ENCODE assay signal across 22 cellular contexts in genomic region chr12:53976172-53976822, GRCh38. TPM values are rescaled to one million over a fixed set of nuclear protein-coding genes. Genes with fewer than 3 reads are reported as not detected.
A peak's percentile ranks its signal among the peaks of the same experiment; 100 is the strongest.
DNase-seq lines count a peak whose midpoint lies in the region; ATAC-seq and TF ChIP-seq lines count a peak whose summit lies in the region.
"Had no signal": no experiment of that assay in that cellular context is flagged by ENCODE, and none has a peak within 500 bp of the region (broad histone marks: within the 10 kb centered on the region; RNA-seq: fewer than 3 reads in every experiment).

No MANE protein-coding gene starts in this region.

- H3K27ac Mint-ChIP-seq in T-helper 1 cell treated with Interleukin-12 subunit alpha and Interleukin-12 subunit beta and Interleukin-4 antibody, amounts not matched to agents 30 μg/mL and 1 μg/mL, for 36 hours = peak overlapping the region; percentile 83
- H3K27ac Mint-ChIP-seq in stimulated activated effector memory CD8-positive, alpha-beta T cell treated with anti-CD3 and anti-CD28 coated beads, Interleukin-12 subunit alpha, Interleukin-12 subunit beta, amount 100 ng/mL, for 72 hours = no peak overlapping the region
- H3K27ac Mint-ChIP-seq in activated CD8-positive, alpha-beta memory T cell treated with anti-CD3 and anti-CD28 coated beads, Interleukin-2, amount 10 ng/mL, durations not matched to agents 7 days and 5 days = no peak overlapping the region

- DNase-seq in T-helper 1 cell (no peak), MG63 (peak; percentile 63), NCI-H510A treated with DMSO at 0.1 percent for 48 hours (lab: John Stamatoyannopoulos, UW) (no peak), upper lobe of right lung (no peak)
- no peak for DNase-seq in stimulated activated effector memory CD8-positive, alpha-beta T cell treated with anti-CD3 and anti-CD28 coated beads, Interleukin-12 subunit alpha, Interleukin-12 subunit beta, amount 100 ng/mL, for 72 hours (ENCODE audit: low spot score in 2 of 2)
- no peak for DNase-seq in activated CD8-positive, alpha-beta memory T cell treated with anti-CD3 and anti-CD28 coated beads, Interleukin-2, amount 10 ng/mL, durations not matched to agents 7 days and 5 days
- DNase-seq: activated T-cell treated with anti-CD3 and anti-CD28 coated beads for 4 hours; CD8-positive, alpha-beta memory T cell; colonic mucosa; foreskin melanocyte; NCI-H2107; NCI-H69 had no signal

- H3K9me3 Mint-ChIP-seq in T-helper 1 cell treated with Interleukin-12 subunit alpha and Interleukin-12 subunit beta and Interleukin-4 antibody, amounts not matched to agents 30 μg/mL and 1 μg/mL, for 36 hours = no peaks in the 10 kb centered on the region
- no peaks in the 10 kb centered on the region for H3K9me3 Mint-ChIP-seq in stimulated activated effector memory CD8-positive, alpha-beta T cell treated with anti-CD3 and anti-CD28 coated beads, Interleukin-12 subunit alpha, Interleukin-12 subunit beta, amount 100 ng/mL, for 72 hours
- H3K9me3 Mint-ChIP-seq in activated CD8-positive, alpha-beta memory T cell treated with anti-CD3 and anti-CD28 coated beads, Interleukin-2, amount 10 ng/mL, durations not matched to agents 7 days and 5 days (ENCODE audit: low read depth) = no peaks in the 10 kb centered on the region

- no peak overlapping the region for H3K4me3 Mint-ChIP-seq in T-helper 1 cell treated with Interleukin-12 subunit alpha and Interleukin-12 subunit beta and Interleukin-4 antibody, amounts not matched to agents 30 μg/mL and 1 μg/mL, for 36 hours
- H3K4me3 Mint-ChIP-seq in stimulated activated effector memory CD8-positive, alpha-beta T cell treated with anti-CD3 and anti-CD28 coated beads, Interleukin-12 subunit alpha, Interleukin-12 subunit beta, amount 100 ng/mL, for 72 hours = peak overlapping the region; percentile 67
- H3K4me3 Mint-ChIP-seq in activated CD8-positive, alpha-beta memory T cell treated with anti-CD3 and anti-CD28 coated beads, Interleukin-2, amount 10 ng/mL, durations not matched to agents 7 days and 5 days = no peak overlapping the region

- H3K36me3 Mint-ChIP-seq in T-helper 1 cell treated with Interleukin-12 subunit alpha and Interleukin-12 subunit beta and Interleukin-4 antibody, amounts not matched to agents 30 μg/mL and 1 μg/mL, for 36 hours (ENCODE audit: low read depth) = peaks cover 8% of the 10 kb centered on the region
- peaks cover 4% of the 10 kb centered on the region for H3K36me3 Mint-ChIP-seq in stimulated activated effector memory CD8-positive, alpha-beta T cell treated with anti-CD3 and anti-CD28 coated beads, Interleukin-12 subunit alpha, Interleukin-12 subunit beta, amount 100 ng/mL, for 72 hours
- peaks cover 5% of the 10 kb centered on the region for H3K36me3 Mint-ChIP-seq in activated CD8-positive, alpha-beta memory T cell treated with anti-CD3 and anti-CD28 coated beads, Interleukin-2, amount 10 ng/mL, durations not matched to agents 7 days and 5 days
- H3K36me3 Mint-ChIP-seq: CD8-positive, alpha-beta memory T cell had no signal

- H3K27me3 Mint-ChIP-seq in T-helper 1 cell treated with Interleukin-12 subunit alpha and Interleukin-12 subunit beta and Interleukin-4 antibody, amounts not matched to agents 30 μg/mL and 1 μg/mL, for 36 hours (ENCODE audit: low read depth) = peaks cover 92% of the 10 kb centered on the region
- peaks cover 90% of the 10 kb centered on the region for H3K27me3 Mint-ChIP-seq in activated CD8-positive, alpha-beta memory T cell treated with anti-CD3 and anti-CD28 coated beads, Interleukin-2, amount 10 ng/mL, durations not matched to agents 7 days and 5 days

- no peak overlapping the region for H3K4me3 ChIP-seq in MG63
- H3K4me3 ChIP-seq in iPS-15b (ENCODE audit: low read depth, low read length) = peak overlapping the region; percentile 32
- no peak overlapping the region for H3K4me3 ChIP-seq in upper lobe of right lung
- H3K4me3 ChIP-seq: A549, colonic mucosa, left lung, smooth muscle cell, tibial nerve had no signal

- H3K27me3 ChIP-seq in MG63 (no peaks in the 10 kb centered on the region), iPS-15b (ENCODE audit: control insufficient read depth, insufficient read depth, low read length) (peaks cover 100% of the 10 kb centered on the region), upper lobe of right lung (peaks cover 99% of the 10 kb centered on the region)

- peaks cover 3% of the 10 kb centered on the region; the same call in 1 of the 2 replicates for H3K36me3 ChIP-seq in MG63
- H3K36me3 ChIP-seq in iPS-15b (ENCODE audit: control insufficient read depth, insufficient read depth, low read length) = no peaks in the 10 kb centered on the region
- no peaks in the 10 kb centered on the region for H3K36me3 ChIP-seq in upper lobe of right lung
- H3K36me3 ChIP-seq: colonic mucosa, left lung, tibial nerve had no signal

- intact Hi-C loops in upper lobe of right lung (cut with DNase I) = no loop called here

- H3K9ac ChIP-seq in iPS-15b (ENCODE audit: low read depth, low read length) = no peak overlapping the region
- H3K9ac ChIP-seq: parathyroid adenoma had no signal

- no peak for ATAC-seq in stimulated activated effector memory CD8-positive, alpha-beta T cell treated with anti-CD3 and anti-CD28 coated beads, Interleukin-12 subunit alpha, Interleukin-12 subunit beta, amount 100 ng/mL, for 72 hours
- ATAC-seq in activated CD8-positive, alpha-beta memory T cell treated with anti-CD3 and anti-CD28 coated beads, Interleukin-2, amount 10 ng/mL, durations not matched to agents 7 days and 5 days = no peak
- ATAC-seq in upper lobe of right lung = no peak
- ATAC-seq: A549; activated naive CD4-positive, alpha-beta T cell treated with anti-CD3 and anti-CD28 coated beads, Interleukin-2, amount 50 U/mL, for 72 hours; left lung had no signal

- H3K9me3 ChIP-seq in MG63 (no peaks in the 10 kb centered on the region), iPS-15b (ENCODE audit: control insufficient read depth, insufficient read depth, low read length) (no peaks in the 10 kb centered on the region), upper lobe of right lung (no peaks in the 10 kb centered on the region)
- H3K9me3 ChIP-seq: A549, colonic mucosa, left lung, tibial nerve had no signal

- H3K4me1 Mint-ChIP-seq in T-helper 1 cell treated with Interleukin-12 subunit alpha and Interleukin-12 subunit beta and Interleukin-4 antibody, amounts not matched to agents 30 μg/mL and 1 μg/mL, for 36 hours (ENCODE audit: low read depth) = peaks cover 9% of the 10 kb centered on the region
- peaks cover 32% of the 10 kb centered on the region for H3K4me1 Mint-ChIP-seq in stimulated activated effector memory CD8-positive, alpha-beta T cell treated with anti-CD3 and anti-CD28 coated beads, Interleukin-12 subunit alpha, Interleukin-12 subunit beta, amount 100 ng/mL, for 72 hours
- H3K4me1 Mint-ChIP-seq in activated CD8-positive, alpha-beta memory T cell treated with anti-CD3 and anti-CD28 coated beads, Interleukin-2, amount 10 ng/mL, durations not matched to agents 7 days and 5 days = peaks cover 8% of the 10 kb centered on the region

- H3K4me1 ChIP-seq in iPS-15b (ENCODE audit: control insufficient read depth, insufficient read depth, low read length) (no peaks in the 10 kb centered on the region), upper lobe of right lung (peaks cover 17% of the 10 kb centered on the region)
- H3K4me1 ChIP-seq: colonic mucosa, parathyroid adenoma had no signal

- CTCF ChIA-PET in activated CD8-positive, alpha-beta memory T cell treated with anti-CD3 and anti-CD28 coated beads, Interleukin-2, amount 10 ng/mL, durations not matched to agents 7 days and 5 days (lab: Charles Lee) = interaction anchor here (0.7 kb wide), 1 partner anchor 22 kb away, joined by 3 read pairs; the partner anchor contains the start of gene HOXC12

- no peak overlapping the region for H3K27ac ChIP-seq in upper lobe of right lung
- H3K27ac ChIP-seq: A549, colonic mucosa, left lung, parathyroid adenoma, tibial nerve had no signal

- TF ChIP-seq CTCF in upper lobe of right lung (IDR thresholded peaks at IDR 0.05) = no peak

RNA-seq across cellular contexts. Expression of gene HOTAIR, which starts 1.5 kb away (rescaled TPM):
- total RNA-seq in MG63 (2014; rRNA removed; shearing (Covaris generic); ENCODE audit: low replicate concordance) = 4.2 and 4.5 TPM in 2 replicates
- not detected for total RNA-seq in activated CD8-positive, alpha-beta memory T cell treated with anti-CD3 and anti-CD28 coated beads, Interleukin-2, amount 10 ng/mL, durations not matched to agents 7 days and 5 days
- not detected for total RNA-seq in upper lobe of right lung
- total RNA-seq: activated naive CD4-positive, alpha-beta T cell treated with anti-CD3 and anti-CD28 coated beads, Interleukin-2, amount 50 U/mL, for 72 hours; CD8-positive, alpha-beta memory T cell; colonic mucosa; left lung; mucosa of gallbladder; SK-MEL-5; smooth muscle cell had no signal

RNA-seq across cellular contexts. Expression of gene HOXC11, which starts 3.4 kb away (rescaled TPM):
- total RNA-seq in MG63 (2014; rRNA removed; shearing (Covaris generic); ENCODE audit: low replicate concordance) = 0.30 and 1.3 TPM in 2 replicates
- total RNA-seq in activated CD8-positive, alpha-beta memory T cell treated with anti-CD3 and anti-CD28 coated beads, Interleukin-2, amount 10 ng/mL, durations not matched to agents 7 days and 5 days = not detected
- not detected for total RNA-seq in upper lobe of right lung
- total RNA-seq: activated naive CD4-positive, alpha-beta T cell treated with anti-CD3 and anti-CD28 coated beads, Interleukin-2, amount 50 U/mL, for 72 hours; CD8-positive, alpha-beta memory T cell; colonic mucosa; left lung; mucosa of gallbladder had no signal

RNA-seq across cellular contexts. Expression of gene HOXC10, which starts 8.6 kb away (rescaled TPM):
- 19.8 and 27.4 TPM in 2 replicates for total RNA-seq in MG63 (2014; rRNA removed; shearing (Covaris generic); ENCODE audit: low replicate concordance)
- not detected for total RNA-seq in activated CD8-positive, alpha-beta memory T cell treated with anti-CD3 and anti-CD28 coated beads, Interleukin-2, amount 10 ng/mL, durations not matched to agents 7 days and 5 days
- total RNA-seq in upper lobe of right lung = not detected
- total RNA-seq: activated naive CD4-positive, alpha-beta T cell treated with anti-CD3 and anti-CD28 coated beads, Interleukin-2, amount 50 U/mL, for 72 hours; CD8-positive, alpha-beta memory T cell; colonic mucosa; left lung; mucosa of gallbladder; smooth muscle cell had no signal

RNA-seq across cellular contexts. Expression of gene HOXC12, which starts 21.6 kb away (rescaled TPM):
- total RNA-seq in MG63 (2014; rRNA removed; shearing (Covaris generic); ENCODE audit: low replicate concordance) = 1.5 and 1.9 TPM in 2 replicates
- total RNA-seq in activated CD8-positive, alpha-beta memory T cell treated with anti-CD3 and anti-CD28 coated beads, Interleukin-2, amount 10 ng/mL, durations not matched to agents 7 days and 5 days = not detected
- total RNA-seq in upper lobe of right lung = not detected
- total RNA-seq: activated naive CD4-positive, alpha-beta T cell treated with anti-CD3 and anti-CD28 coated beads, Interleukin-2, amount 50 U/mL, for 72 hours; CD8-positive, alpha-beta memory T cell; colonic mucosa; left lung; mucosa of gallbladder; SK-MEL-5; smooth muscle cell had no signal

RNA-seq across cellular contexts. Expression of gene HOXC9, which starts 23.7 kb away (rescaled TPM):
- total RNA-seq in MG63 (2014; rRNA removed; shearing (Covaris generic); ENCODE audit: low replicate concordance) = 1.9 and 7.9 TPM in 2 replicates
- not detected for total RNA-seq in activated CD8-positive, alpha-beta memory T cell treated with anti-CD3 and anti-CD28 coated beads, Interleukin-2, amount 10 ng/mL, durations not matched to agents 7 days and 5 days
- total RNA-seq in upper lobe of right lung = 0.61 TPM
- total RNA-seq: activated naive CD4-positive, alpha-beta T cell treated with anti-CD3 and anti-CD28 coated beads, Interleukin-2, amount 50 U/mL, for 72 hours; CD8-positive, alpha-beta memory T cell; colonic mucosa; mucosa of gallbladder had no signal

Comparison
In these comparisons a context has a peak if more than half of its experiments do, and no peak if none do; other contexts are left out.
1. RNA of gene HOXC10, which starts 8.6 kb away (total RNA-seq): 19.8 to 27.4 TPM in MG63; not detected in upper lobe of right lung (single experiment) and not detected in activated CD8-positive, alpha-beta memory T cell treated with anti-CD3 and anti-CD28 coated beads, Interleukin-2, amount 10 ng/mL, durations not matched to agents 7 days and 5 days; every median in the first group is over 10 times any median in the second.